ENCODE assay signal across 8 cellular contexts in genomic region chr4:7872264-7872771, GRCh38.
DNase-seq lines count a peak whose midpoint lies in the region; ATAC-seq lines count a peak whose summit lies in the region.
"Had no signal": no experiment of that assay in that cellular context is flagged by ENCODE, and none has a peak within 500 bp of the region (broad histone marks: within the 10 kb centered on the region; RNA-seq: fewer than 3 reads in every experiment).

No MANE protein-coding gene starts in this region.

- DNase-seq in HT1080 (ENCODE audit: low read depth), result peak; percentile 18
- DNase-seq in SHP77 treated with DMSO at 0.1 percent for 48 hours (lab: John Stamatoyannopoulos, UW), result peak; percentile 68
- peak; percentile 61 for DNase-seq in Right ventricle myocardium superior
- peak; percentile 73 for DNase-seq in superior temporal gyrus (ENCODE audit: extremely low spot score)
- no peak for DNase-seq in T-cell
- DNase-seq: MM.1S had no signal

- intact Hi-C loops in Right ventricle myocardium superior (cut with DNase I), result no loop called here

- ATAC-seq in Right ventricle myocardium superior (ENCODE audit: poor library complexity) (peak; percentile 57), HG03135 (IDR thresholded peaks at IDR 0.05; ENCODE audit: unreplicated experiment) (no peak), HG03460 (IDR thresholded peaks at IDR 0.05; ENCODE audit: unreplicated experiment) (no peak), T-cell (replicated peaks in 1 of 4) (no peak)

- H3K27ac Mint-ChIP-seq in T-cell, result no peak overlapping the region

- no peak overlapping the region for H3K4me3 Mint-ChIP-seq in T-cell

- H3K36me3 Mint-ChIP-seq in T-cell, result peaks cover 15% of the 10 kb centered on the region

- POLR2A ChIA-PET in T-cell (lab: Charles Lee), result interaction anchor here in 1 of 2 donors (0.7 kb wide), 1 partner anchor 942 kb away, joined by 13 read pairs; no protein-coding TSS in a partner anchor

- H3K4me1 Mint-ChIP-seq in T-cell, result peaks cover 30 to 49% (median 34%) of the 10 kb centered on the region in 3 donors

- peaks cover 0 to 5% (median 0%) of the 10 kb centered on the region in 3 donors for H3K9me3 Mint-ChIP-seq in T-cell

- no peaks in the 10 kb centered on the region for H3K27me3 Mint-ChIP-seq in T-cell

- CTCF ChIA-PET in T-cell (lab: Charles Lee), result interaction anchor here in 1 of 2 donors (0.7 kb wide), 1 partner anchor 23 kb away, joined by 6 read pairs; no protein-coding TSS in a partner anchor

Comparison
In these comparisons a context has a peak if more than half of its experiments do, and no peak if none do; other contexts are left out.
1. DNase-seq: peak in HT1080 (single experiment), SHP77 treated with DMSO at 0.1 percent for 48 hours (single experiment), Right ventricle myocardium superior (single experiment) and superior temporal gyrus (single experiment); none in T-cell (0 of 34).